12 cellular contexts compared by ENCODE assay signal in genomic region chr1:65289449-65289848, GRCh38. TPM values are rescaled to one million over a fixed set of nuclear protein-coding genes. Genes with fewer than 3 reads are reported as not detected.
DNase-seq lines count a peak whose midpoint lies in the region; ATAC-seq and TF ChIP-seq lines count a peak whose summit lies in the region.
"Had no signal": no experiment of that assay in that cellular context is flagged by ENCODE, and none has a peak within 500 bp of the region (broad histone marks: within the 10 kb centered on the region; RNA-seq: fewer than 3 reads in every experiment).

No MANE protein-coding gene starts in this region.

- peaks cover 0 to 10% of the 10 kb centered on the region in 2 donors for H3K27me3 Mint-ChIP-seq in natural killer cell treated with Interleukin-12 subunit alpha and Interleukin-12 subunit beta and Interleukin-15 and Interleukin-18, amount 100 ng/mL, for 72 hours
- H3K27me3 Mint-ChIP-seq in natural killer cell (ENCODE audit: low read depth in 2 of 2) = peaks cover 2 to 12% of the 10 kb centered on the region in 2 donors
- H3K27me3 Mint-ChIP-seq in CD4-positive, alpha-beta T cell = no peaks in the 10 kb centered on the region

- no peaks in the 10 kb centered on the region for H3K36me3 ChIP-seq in transverse colon

- peak; percentile 50 to 91 for ATAC-seq in natural killer cell treated with Interleukin-12 subunit alpha and Interleukin-12 subunit beta and Interleukin-15 and Interleukin-18, amount 100 ng/mL, for 72 hours
- no peak for ATAC-seq in natural killer cell
- ATAC-seq in HG02588 (IDR thresholded peaks at IDR 0.05; ENCODE audit: unreplicated experiment) = peak; percentile 90
- peak; percentile 70 for ATAC-seq in HG03175 (IDR thresholded peaks at IDR 0.05; ENCODE audit: unreplicated experiment)
- ATAC-seq in CD4-positive, alpha-beta T cell (ENCODE audit: poor library complexity) = no peak

- H3K9me3 Mint-ChIP-seq in natural killer cell treated with Interleukin-12 subunit alpha and Interleukin-12 subunit beta and Interleukin-15 and Interleukin-18, amount 100 ng/mL, for 72 hours = no peaks in the 10 kb centered on the region
- no peaks in the 10 kb centered on the region for H3K9me3 Mint-ChIP-seq in natural killer cell
- H3K9me3 Mint-ChIP-seq in CD4-positive, alpha-beta T cell = no peaks in the 10 kb centered on the region
- H3K9me3 Mint-ChIP-seq: activated T-helper 1 cell treated with anti-CD3 and anti-CD28 coated beads, Interleukin-12 subunit alpha, Interleukin-12 subunit beta, Interleukin-2, Interleukin-4 antibody, amounts not matched to agents 30 ng/mL and 10 ng/mL and 1 ng/mL, durations not matched to agents 14 hours and 24 hours and 36 hours had no signal

- no peak for TF ChIP-seq CTCF in natural killer cell (IDR thresholded peaks at IDR 0.05)
- no peak for TF ChIP-seq CTCF in transverse colon (IDR thresholded peaks at IDR 0.05)
- TF ChIP-seq CTCF in CD4-positive, alpha-beta T cell (IDR thresholded peaks at IDR 0.05) = no peak

- TF ChIP-seq EP300 in transverse colon (IDR thresholded peaks at IDR 0.05; ENCODE audit: low read depth) = no peak

- no peak overlapping the region for H3K4me3 ChIP-seq in transverse colon

- H3K4me1 Mint-ChIP-seq in natural killer cell treated with Interleukin-12 subunit alpha and Interleukin-12 subunit beta and Interleukin-15 and Interleukin-18, amount 100 ng/mL, for 72 hours (ENCODE audit: low read depth in 2 of 2) = no peaks in the 10 kb centered on the region
- H3K4me1 Mint-ChIP-seq in natural killer cell = no peaks in the 10 kb centered on the region
- H3K4me1 Mint-ChIP-seq in CD4-positive, alpha-beta T cell (ENCODE audit: low read depth) = no peaks in the 10 kb centered on the region

- H3K36me3 Mint-ChIP-seq in natural killer cell treated with Interleukin-12 subunit alpha and Interleukin-12 subunit beta and Interleukin-15 and Interleukin-18, amount 100 ng/mL, for 72 hours = no peaks in the 10 kb centered on the region
- H3K36me3 Mint-ChIP-seq in natural killer cell = no peaks in the 10 kb centered on the region
- H3K36me3 Mint-ChIP-seq in CD4-positive, alpha-beta T cell (ENCODE audit: low read depth) = no peaks in the 10 kb centered on the region

- DNase-seq in natural killer cell treated with Interleukin-12 subunit alpha and Interleukin-12 subunit beta and Interleukin-15 and Interleukin-18, amount 100 ng/mL, for 72 hours (ENCODE audit: low spot score) = no peak
- DNase-seq in natural killer cell (no peak), retina (no peak), transverse colon (no peak), NCI-H1048 (lab: John Stamatoyannopoulos, UW) (no peak)
- DNase-seq in CD4-positive, alpha-beta T cell = no peak
- DNase-seq: activated CD4-positive, CD25-positive, alpha-beta regulatory T cell treated with anti-CD3 and anti-CD28 coated beads, Interleukin-2, amount 50 U/mL, for 72 hours; foreskin fibroblast; stimulated activated CD4-positive, alpha-beta T cell treated with anti-CD3 and anti-CD28 coated beads, Interleukin-15, amount 100 ng/mL, for 24 hours had no signal

- CTCF ChIA-PET in CD4-positive, alpha-beta T cell (lab: Charles Lee) = interaction anchor here (0.7 kb wide), 1 partner anchor 10 kb away, joined by 3 read pairs; no protein-coding TSS in a partner anchor

- H3K27me3 ChIP-seq in transverse colon = no peaks in the 10 kb centered on the region
- no peaks in the 10 kb centered on the region for H3K27me3 ChIP-seq in CD4-positive, alpha-beta T cell (ENCODE audit: control insufficient read depth, insufficient read depth, low read length)

- H3K4me3 Mint-ChIP-seq in natural killer cell treated with Interleukin-12 subunit alpha and Interleukin-12 subunit beta and Interleukin-15 and Interleukin-18, amount 100 ng/mL, for 72 hours = no peak overlapping the region
- no peak overlapping the region for H3K4me3 Mint-ChIP-seq in natural killer cell
- no peak overlapping the region for H3K4me3 Mint-ChIP-seq in CD4-positive, alpha-beta T cell
- H3K4me3 Mint-ChIP-seq: activated T-helper 1 cell treated with anti-CD3 and anti-CD28 coated beads, Interleukin-12 subunit alpha, Interleukin-12 subunit beta, Interleukin-2, Interleukin-4 antibody, amounts not matched to agents 30 ng/mL and 10 ng/mL and 1 ng/mL, durations not matched to agents 14 hours and 24 hours and 36 hours had no signal

- intact Hi-C loops in natural killer cell (cut with micrococcal nuclease) = no loop called here
- intact Hi-C loops in transverse colon (cut with DNase I; ENCODE audit: low total_unique reads) = no loop called here
- intact Hi-C loops in CD4-positive, alpha-beta T cell (cut with DNase I, micrococcal nuclease) = no loop called here

- no peaks in the 10 kb centered on the region for H3K9me3 ChIP-seq in transverse colon
- no peaks in the 10 kb centered on the region for H3K9me3 ChIP-seq in CD4-positive, alpha-beta T cell (ENCODE audit: control insufficient read depth, low read length)

- no peak overlapping the region for H3K27ac Mint-ChIP-seq in natural killer cell treated with Interleukin-12 subunit alpha and Interleukin-12 subunit beta and Interleukin-15 and Interleukin-18, amount 100 ng/mL, for 72 hours
- H3K27ac Mint-ChIP-seq in natural killer cell = no peak overlapping the region
- no peak overlapping the region for H3K27ac Mint-ChIP-seq in CD4-positive, alpha-beta T cell
- H3K27ac Mint-ChIP-seq: activated T-helper 1 cell treated with anti-CD3 and anti-CD28 coated beads, Interleukin-12 subunit alpha, Interleukin-12 subunit beta, Interleukin-2, Interleukin-4 antibody, amounts not matched to agents 30 ng/mL and 10 ng/mL and 1 ng/mL, durations not matched to agents 14 hours and 24 hours and 36 hours had no signal

- no peaks in the 10 kb centered on the region for H3K4me1 ChIP-seq in transverse colon

- in situ Hi-C loops in transverse colon (cut with MboI; ENCODE audit: low pct_ligation_motif_present in 1 of 4, low pct_unique_long_range_greater_than_20kb in 1 of 4, low sequenced_read_pairs in 3 of 4) = no loop called here

- no peak for TF ChIP-seq POLR2A in transverse colon (IDR thresholded peaks at IDR 0.05)

- POLR2A ChIA-PET in CD4-positive, alpha-beta T cell (lab: Charles Lee) = no interaction called here

- no peak overlapping the region for H3K27ac ChIP-seq in transverse colon
- H3K27ac ChIP-seq in CD4-positive, alpha-beta T cell (ENCODE audit: low read depth, low read length) = no peak overlapping the region

RNA-seq across cellular contexts. Expression of gene DNAJC6, which starts 19.9 kb away (rescaled TPM):
- 1 to 10 TPM; 1.6 to 10.0 TPM for total RNA-seq in natural killer cell treated with Interleukin-12 subunit alpha and Interleukin-12 subunit beta and Interleukin-15 and Interleukin-18, amount 100 ng/mL, for 72 hours
- 1 to 10 TPM in 1 of 3 donors, under 1 TPM in 2; 0.77 to 1.2 (median 0.89) TPM for total RNA-seq in natural killer cell
- 1 to 10 TPM in 3 of 4 donors, under 1 TPM in 1; 0.40 to 2.7 (median 1.7) TPM for total RNA-seq in transverse colon
- 1 to 10 TPM; 2.4 to 2.5 TPM for total RNA-seq in CD4-positive, alpha-beta T cell

Comparison
In these comparisons a context has a peak if more than half of its experiments do, and no peak if none do; other contexts are left out.
1. ATAC-seq: peak in natural killer cell treated with Interleukin-12 subunit alpha and Interleukin-12 subunit beta and Interleukin-15 and Interleukin-18, amount 100 ng/mL, for 72 hours (2 of 2), HG02588 (single experiment) and HG03175 (single experiment); none in natural killer cell (0 of 3) and CD4-positive, alpha-beta T cell (single experiment).